ENCODE assay signal across 8 cellular contexts in genomic region chr19:19488875-19489690, GRCh38. TPM values are rescaled to one million over a fixed set of nuclear protein-coding genes. Genes with fewer than 3 reads are reported as not detected.
A peak's percentile ranks its signal among the peaks of the same experiment; 100 is the strongest.
DNase-seq lines count a peak whose midpoint lies in the region; ATAC-seq and TF ChIP-seq lines count a peak whose summit lies in the region.

No MANE protein-coding gene starts in this region.

- H3K4me3 Mint-ChIP-seq in activated B cell treated with CpG ODN at 0.5 μM for 24 hours, result peak overlapping the region; percentile 58

- CTCF ChIA-PET in activated B cell treated with CpG ODN at 0.5 μM for 24 hours (lab: Charles Lee), result interaction anchor here (1.0 to 6.7 kb wide), 13 partner anchors 18 to 314 kb away, joined by 3 to 140 read pairs (median 6); partner anchors contain the start of genes GATAD2A and GMIP

- peak overlapping the region in 1 of 2 donors; percentile 30 for H3K4me3 ChIP-seq in cardiac fibroblast (replicated peaks in 1 of 2; ENCODE audit: low read depth in 2 of 2, low read length in 2 of 2)

- intact Hi-C loops in activated B cell treated with CpG ODN at 0.5 μM for 24 hours (cut with micrococcal nuclease), result loop anchor here (1.0 kb wide), 1 partner anchor 84 kb away; the partner anchor contains the start of gene GATAD2A

- peak; percentile 62 for ATAC-seq in activated B cell treated with CpG ODN at 0.5 μM for 24 hours (ENCODE audit: low read depth)

- POLR2A ChIA-PET in activated B cell treated with CpG ODN at 0.5 μM for 24 hours (lab: Charles Lee), result interaction anchor here (0.6 to 3.9 kb wide), 8 partner anchors 27 to 125 kb away, joined by 4 to 35 read pairs (median 8); partner anchors contain the start of genes GATAD2A, NDUFA13 and TSSK6

- DNase-seq in EH (ENCODE audit: low read depth), result peak; percentile 94
- DNase-seq in H4 (ENCODE audit: low spot score), result peak; percentile 92
- peak; percentile 89 for DNase-seq in NCI-H1105 (lab: John Stamatoyannopoulos, UW)
- peak; percentile 53 for DNase-seq in activated B cell treated with CpG ODN at 0.5 μM for 24 hours
- DNase-seq in cardiac fibroblast (ENCODE audit: low read depth in 2 of 2), result peak; percentile 96 to 98
- DNase-seq in iris pigment epithelial cell (ENCODE audit: low read depth), result peak; percentile 94
- DNase-seq in stimulated activated CD4-positive, alpha-beta T cell treated with anti-CD3 and anti-CD28 coated beads, Interleukin-12 subunit alpha, Interleukin-12 subunit beta, amount 100 ng/mL, for 4 hours, result peak; percentile 61
- DNase-seq in SKM-1 (lab: John Stamatoyannopoulos, UW; ENCODE audit: unreplicated experiment), result no peak

- peaks cover 58% of the 10 kb centered on the region for H3K4me1 Mint-ChIP-seq in activated B cell treated with CpG ODN at 0.5 μM for 24 hours

- TF ChIP-seq CTCF in activated B cell treated with CpG ODN at 0.5 μM for 24 hours (IDR thresholded peaks at IDR 0.05) (no peak), cardiac fibroblast (IDR thresholded peaks at IDR 0.05; ENCODE audit: low read depth, low read length) (no peak)

- H3K27me3 Mint-ChIP-seq in activated B cell treated with CpG ODN at 0.5 μM for 24 hours, result no peaks in the 10 kb centered on the region

- peak overlapping the region; percentile 91 for H3K27ac Mint-ChIP-seq in activated B cell treated with CpG ODN at 0.5 μM for 24 hours

- no peaks in the 10 kb centered on the region for H3K9me3 Mint-ChIP-seq in activated B cell treated with CpG ODN at 0.5 μM for 24 hours

- H3K36me3 Mint-ChIP-seq in activated B cell treated with CpG ODN at 0.5 μM for 24 hours (ENCODE audit: low read depth), result peaks cover 26% of the 10 kb centered on the region

RNA-seq across cellular contexts. Expression of gene TSSK6, which starts 26.3 kb away (rescaled TPM):
- 0.54 and 1.3 TPM in 2 replicates for total RNA-seq in H4 (2014; rRNA removed; shearing (Covaris generic))
- 4.0 and 4.3 TPM in 2 replicates for total RNA-seq in activated B cell treated with CpG ODN at 0.5 μM for 24 hours

RNA-seq across cellular contexts. Expression of gene NDUFA13, which starts 26.9 kb away (rescaled TPM):
- total RNA-seq in H4 (2014; rRNA removed; shearing (Covaris generic)), result 76.8 and 89.2 TPM in 2 replicates
- 294 and 317 TPM in 2 replicates for total RNA-seq in activated B cell treated with CpG ODN at 0.5 μM for 24 hours

RNA-seq across cellular contexts. Expression of gene YJEFN3, which starts 39.6 kb away (rescaled TPM):
- 0.10 TPM in 1 of 2 replicates, not detected in the other for total RNA-seq in H4 (2014; rRNA removed; shearing (Covaris generic))
- 7.8 and 9.1 TPM in 2 replicates for total RNA-seq in activated B cell treated with CpG ODN at 0.5 μM for 24 hours

RNA-seq across cellular contexts. Expression of gene CILP2, which starts 49.0 kb away (rescaled TPM):
- 0.08 and 0.23 TPM in 2 replicates for total RNA-seq in H4 (2014; rRNA removed; shearing (Covaris generic))
- 0.27 and 0.29 TPM in 2 replicates for total RNA-seq in activated B cell treated with CpG ODN at 0.5 μM for 24 hours
